8 cellular contexts compared by ENCODE assay signal in the genomic region with DNA sequence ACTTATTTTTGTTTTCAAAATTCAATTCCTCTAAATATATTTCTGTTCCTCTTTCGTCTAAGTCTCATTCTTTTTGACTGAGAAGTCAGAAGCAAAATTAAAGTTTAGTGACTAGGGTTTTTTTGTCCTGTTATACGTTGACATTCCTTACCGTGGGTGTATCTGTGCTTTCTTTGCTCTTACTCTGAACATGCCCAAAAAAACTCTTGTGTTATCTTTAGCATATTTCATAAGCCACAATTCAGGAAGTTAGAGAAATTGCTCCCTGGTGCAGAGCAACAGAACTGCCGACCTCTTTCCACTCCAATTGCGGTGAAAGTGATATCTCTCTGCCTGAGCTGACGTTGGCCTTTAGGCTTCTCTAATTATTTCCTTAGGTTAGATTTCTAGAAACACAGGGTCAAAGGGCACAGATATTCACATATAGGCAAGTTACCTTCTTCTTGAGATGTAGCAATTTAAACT.
A peak's percentile ranks its signal among the peaks of the same experiment; 100 is the strongest.
DNase-seq lines count a peak whose midpoint lies in the region; ATAC-seq and TF ChIP-seq lines count a peak whose summit lies in the region.

No MANE protein-coding gene starts in this region.

- H3K4me3 Mint-ChIP-seq in Caco-2 (ENCODE audit: unreplicated experiment) = peak overlapping the region; percentile 8
- H3K4me3 Mint-ChIP-seq in T-helper 17 cell = peak overlapping the region; percentile 84

- H3K4me3 ChIP-seq in Caco-2 (ENCODE audit: low read depth, low read length) (no peak overlapping the region), fibroblast of mammary gland (ENCODE audit: control insufficient read depth, low read depth, low read length) (no peak overlapping the region), rectal smooth muscle tissue (ENCODE audit: low read length) (no peak overlapping the region)

- POLR2A ChIA-PET in Caco-2 (lab: Charles Lee) = interaction anchor here (1.8 to 1.9 kb wide), 2 partner anchors 8 to 10 kb away, joined by 4 to 11 read pairs; no protein-coding TSS in a partner anchor

- no peak overlapping the region for H3K9ac ChIP-seq in rectal smooth muscle tissue (ENCODE audit: low read length)

- ATAC-seq in HG03060 (IDR thresholded peaks at IDR 0.05; ENCODE audit: low read depth, unreplicated experiment) (peak; percentile 18), T-helper 17 cell (no peak), HG02852 (IDR thresholded peaks at IDR 0.05; ENCODE audit: unreplicated experiment) (no peak), GM19351 (IDR thresholded peaks at IDR 0.05; ENCODE audit: unreplicated experiment) (no peak)

- H3K36me3 ChIP-seq in Caco-2 (ENCODE audit: control insufficient read depth, insufficient read depth, low read length) (no peaks in the 10 kb centered on the region), rectal smooth muscle tissue (ENCODE audit: control insufficient read depth, insufficient read depth, low read length) (no peaks in the 10 kb centered on the region)

- DNase-seq in Caco-2 = no peak
- DNase-seq in T-helper 17 cell = no peak
- peak; percentile 62 for DNase-seq in fibroblast of mammary gland (ENCODE audit: low read depth)
- DNase-seq in mesenteric fat pad (ENCODE audit: low spot score) = no peak

- H3K36me3 Mint-ChIP-seq in Caco-2 (ENCODE audit: insufficient read depth, unreplicated experiment) = no peaks in the 10 kb centered on the region
- H3K36me3 Mint-ChIP-seq in T-helper 17 cell (ENCODE audit: low read depth) = no peaks in the 10 kb centered on the region

- H3K27ac ChIP-seq in rectal smooth muscle tissue (ENCODE audit: low read depth, low read length) = peak overlapping the region; percentile 89

- CTCF ChIA-PET in Caco-2 (lab: Charles Lee) = no interaction called here

- H3K9me3 ChIP-seq in Caco-2 (no peaks in the 10 kb centered on the region), T-helper 17 cell (ENCODE audit: control insufficient read depth, low read length, poor library complexity, severe bottlenecking) (no peaks in the 10 kb centered on the region)

- intact Hi-C loops in Caco-2 (cut with micrococcal nuclease; ENCODE audit: unreplicated experiment) = loop anchor here (2.0 to 5.0 kb wide), 5 partner anchors 17 to 155 kb away; partner anchors contain the start of genes CENPV, NCOR1, PIGL and UBB

- H3K27me3 ChIP-seq in Caco-2 (replicated peaks; ENCODE audit: control insufficient read depth, insufficient read depth, low read length) = no peaks in the 10 kb centered on the region
- no peaks in the 10 kb centered on the region for H3K27me3 ChIP-seq in rectal smooth muscle tissue (ENCODE audit: control insufficient read depth, insufficient read depth, low read length)

- H3K4me1 ChIP-seq in Caco-2 = peaks cover 47% of the 10 kb centered on the region
- peaks cover 20% of the 10 kb centered on the region for H3K4me1 ChIP-seq in rectal smooth muscle tissue (ENCODE audit: control insufficient read depth, insufficient read depth, low read length)

- no peaks in the 10 kb centered on the region for H3K9me3 Mint-ChIP-seq in Caco-2 (ENCODE audit: unreplicated experiment)

- H3K27me3 Mint-ChIP-seq in Caco-2 (ENCODE audit: insufficient read depth, unreplicated experiment) (no peaks in the 10 kb centered on the region), T-helper 17 cell (no peaks in the 10 kb centered on the region)

- H3K27ac Mint-ChIP-seq in Caco-2 (ENCODE audit: unreplicated experiment) (peak overlapping the region; percentile 71), T-helper 17 cell (peak overlapping the region; percentile 97)

- no peak for TF ChIP-seq CTCF in Caco-2 (IDR thresholded peaks at IDR 0.05; ENCODE audit: insufficient read depth in 1 of 2, low read depth in 1 of 2, low read length in 1 of 2, severe bottlenecking in 1 of 2, unreplicated experiment in 1 of 2)
- TF ChIP-seq CTCF in fibroblast of mammary gland (conservative IDR thresholded peaks at IDR 0.05; ENCODE audit: control insufficient read depth, insufficient read depth, low read depth, low read length) = no peak

- H3K4me1 Mint-ChIP-seq in Caco-2 (ENCODE audit: low read depth, unreplicated experiment) (peaks cover 28% of the 10 kb centered on the region), T-helper 17 cell (peaks cover 41% of the 10 kb centered on the region)

- no TSS peak for BruUV-seq in Caco-2 (replicated peaks; lab: Mats Ljungman, UMichigan)
